Comparison of ENCODE assay signal across 28 cellular contexts in the genomic region with DNA sequence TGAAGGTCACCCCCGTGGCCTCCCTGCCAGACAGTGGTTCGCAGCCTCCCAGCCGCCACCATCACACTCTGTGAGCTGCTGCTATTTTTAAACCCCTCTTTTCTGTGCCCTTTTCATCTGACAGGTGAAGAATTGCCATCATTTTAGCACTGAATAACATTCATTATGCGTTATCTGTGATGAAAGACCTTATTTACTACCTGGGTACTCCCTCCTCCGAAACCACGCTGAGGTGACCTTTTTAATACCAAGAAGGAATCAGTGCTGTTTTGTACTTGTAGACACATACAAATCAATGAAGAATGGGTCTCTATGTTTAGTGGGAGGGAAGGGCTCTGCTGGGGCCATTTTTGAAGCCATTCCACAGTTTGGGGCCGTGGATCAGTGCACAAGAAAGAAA.
"Had no signal": no experiment of that assay in that cellular context is flagged by ENCODE, and none has a peak within 500 bp of the region (broad histone marks: within the 10 kb centered on the region; RNA-seq: fewer than 3 reads in every experiment).

No MANE protein-coding gene starts in this region.

- H3K9me3 ChIP-seq: left lung, lower lobe of right lung, pancreas, right atrium auricular region, right lobe of liver, stomach, testis, thyroid gland, transverse colon, upper lobe of left lung, uterus had no signal

- DNase-seq: head of caudate nucleus; hippocampal formation; kidney; left colon; left lung; lower lobe of right lung; mammary epithelial cell; mesendoderm; naive B cell; natural killer cell; nephron progenitor cell; pancreas; posterior cingulate gyrus; right lobe of liver; stimulated activated CD4-positive, alpha-beta T cell treated with anti-CD3 and anti-CD28 coated beads, Interleukin-12 subunit alpha, Interleukin-12 subunit beta, amount 100 ng/mL, for 4 hours; stimulated activated CD4-positive, alpha-beta T cell treated with anti-CD3 and anti-CD28 coated beads, Interleukin-15, amount 100 ng/mL, for 24 hours; stimulated activated CD4-positive, alpha-beta T cell treated with anti-CD3 and anti-CD28 coated beads, Interleukin-2, amount 100 ng/mL, for 24 hours; stimulated activated CD4-positive, alpha-beta T cell treated with anti-CD3 and anti-CD28 coated beads, Interleukin-4, amount 100 ng/mL, for 1 hour; stimulated activated naive B cell treated with anti-CD40 and anti-IgM and Interleukin-4, amounts not matched to agents 10 μg/mL and 1 μg/mL and 100 μg/mL, for 72 hours; stimulated activated naive CD8-positive, alpha-beta T cell treated with anti-CD3 and anti-CD28 coated beads, Interleukin-15, Interleukin-2, amounts not matched to agents 100 U/mL and 50 U/mL, for 24 hours; stomach; testis; thyroid gland; transverse colon; upper lobe of left lung; uterus had no signal

- H3K36me3 ChIP-seq: left lung, lower lobe of right lung, pancreas, right atrium auricular region, right lobe of liver, stomach, thyroid gland, transverse colon, upper lobe of left lung, uterus had no signal

- H3K27ac ChIP-seq: left lung, lower lobe of right lung, pancreas, right atrium auricular region, right lobe of liver, skin epidermis, stomach, testis, thyroid gland, transverse colon, upper lobe of left lung, uterus had no signal

- H3K27me3 ChIP-seq: left lung, right atrium auricular region, right lobe of liver, testis, thyroid gland, upper lobe of left lung, uterus had no signal

- H3K4me3 ChIP-seq: left lung, lower lobe of right lung, pancreas, right atrium auricular region, right lobe of liver, skin epidermis, stomach, testis, thyroid gland, transverse colon, upper lobe of left lung, uterus had no signal

- H3K4me1 ChIP-seq: left lung, lower lobe of right lung, pancreas, right atrium auricular region, right lobe of liver, stomach, testis, thyroid gland, transverse colon, upper lobe of left lung, uterus had no signal
